In the genomic region with DNA sequence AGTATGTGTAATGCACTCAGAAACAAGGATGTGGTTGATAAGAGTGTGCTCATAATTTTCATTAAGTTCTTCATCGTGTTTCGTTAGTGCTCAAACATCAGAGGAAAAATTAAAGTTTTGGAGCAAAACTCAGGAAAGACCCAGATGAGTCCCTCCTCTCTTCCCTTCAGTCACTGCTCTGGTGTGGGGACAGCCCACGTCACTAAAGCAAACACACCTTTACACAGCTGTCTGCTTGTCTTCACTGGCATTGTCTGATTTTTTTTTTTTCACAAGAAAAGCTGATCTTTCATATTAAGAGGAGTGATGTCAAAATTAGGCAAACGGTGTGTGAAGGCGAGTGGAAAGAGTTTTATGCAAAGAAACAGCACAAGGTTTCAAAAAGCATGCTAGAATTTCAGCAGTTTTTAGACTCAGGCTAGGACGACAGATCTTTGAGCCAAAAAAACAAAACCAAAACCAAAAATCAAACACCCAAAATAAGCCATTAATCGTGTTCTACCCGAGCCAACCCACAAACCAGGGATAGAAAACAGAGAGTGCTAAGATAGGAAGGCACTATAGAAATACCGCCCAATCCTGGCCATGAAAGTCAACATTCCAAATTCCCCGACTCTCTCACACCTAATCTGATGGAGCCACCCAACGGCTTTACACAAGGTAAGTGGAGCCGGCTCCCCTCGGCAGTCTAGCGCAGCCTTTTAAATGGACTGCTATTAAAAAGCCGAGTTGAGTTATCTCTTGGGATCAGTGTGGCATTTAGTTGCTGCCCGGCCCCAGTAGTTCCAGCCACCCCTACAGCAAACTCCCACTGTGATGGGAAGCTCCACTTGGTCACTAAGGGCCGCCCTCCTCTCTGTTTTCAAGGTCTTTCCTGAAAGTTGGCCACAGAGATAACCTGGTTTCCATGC, we compare ENCODE assay signal across 13 cellular contexts. TPM values are rescaled to one million over a fixed set of nuclear protein-coding genes. Genes with fewer than 3 reads are reported as not detected.
DNase-seq lines count a peak whose midpoint lies in the region; ATAC-seq lines count a peak whose summit lies in the region.
"Had no signal": no experiment of that assay in that cellular context is flagged by ENCODE, and none has a peak within 500 bp of the region (broad histone marks: within the 10 kb centered on the region; RNA-seq: fewer than 3 reads in every experiment).

No MANE protein-coding gene starts in this region.

- H3K27ac Mint-ChIP-seq in stimulated activated naive B cell treated with anti-CD40 and anti-IgM and Interleukin-4, amounts not matched to agents 10 μg/mL and 1 μg/mL and 100 μg/mL, for 72 hours = no peak overlapping the region
- H3K27ac Mint-ChIP-seq: progenitor cell of endocrine pancreas had no signal

- ATAC-seq in activated T-cell treated with anti-CD3 and anti-CD28 coated beads, Interleukin-2, amount 50 U/mL, for 4 hours = peak in 1 of 2 donors; percentile 18
- no peak for ATAC-seq in stimulated activated naive B cell treated with anti-CD40 and anti-IgM and Interleukin-4, amounts not matched to agents 10 μg/mL and 1 μg/mL and 100 μg/mL, for 72 hours (replicated peaks)
- ATAC-seq in GM19452 (IDR thresholded peaks at IDR 0.05; ENCODE audit: unreplicated experiment) = no peak

- peak overlapping the region; percentile 35 for H3K4me3 ChIP-seq in MG63
- peak overlapping the region; percentile 35 for H3K4me3 ChIP-seq in effector memory CD4-positive, alpha-beta T cell (ENCODE audit: insufficient read depth, low read depth, low read length, poor library complexity, severe bottlenecking)

- DNase-seq in activated T-cell treated with anti-CD3 and anti-CD28 coated beads, Interleukin-2, amount 50 U/mL, for 4 hours = no peak
- DNase-seq in activated T-cell treated with anti-CD3 and anti-CD28 coated beads, Interleukin-2, amount 50 U/mL, for 48 hours = no peak
- DNase-seq in MG63 (no peak), NCI-H1092 treated with DMSO at 0.1 percent for 48 hours (lab: John Stamatoyannopoulos, UW) (no peak)
- DNase-seq in effector memory CD4-positive, alpha-beta T cell = no peak
- DNase-seq in stimulated activated naive B cell treated with anti-CD40 and anti-IgM and Interleukin-4, amounts not matched to agents 10 μg/mL and 1 μg/mL and 100 μg/mL, for 72 hours = no peak
- no peak for DNase-seq in stimulated activated CD4-positive, alpha-beta T cell treated with anti-CD3 and anti-CD28 coated beads, Interleukin-2, amount 100 ng/mL, for 48 hours
- DNase-seq: aorta, kidney glomerular epithelial cell, NCI-H1048 had no signal

- peaks cover 14% of the 10 kb centered on the region for H3K27me3 Mint-ChIP-seq in activated T-cell treated with anti-CD3 and anti-CD28 coated beads, Interleukin-2, amount 50 U/mL, for 4 hours (ENCODE audit: low read depth)
- peaks cover 30 to 48% of the 10 kb centered on the region in 2 donors for H3K27me3 Mint-ChIP-seq in stimulated activated naive B cell treated with anti-CD40 and anti-IgM and Interleukin-4, amounts not matched to agents 10 μg/mL and 1 μg/mL and 100 μg/mL, for 72 hours

- no peaks in the 10 kb centered on the region for H3K9me3 Mint-ChIP-seq in activated T-cell treated with anti-CD3 and anti-CD28 coated beads, Interleukin-2, amount 50 U/mL, for 4 hours
- H3K9me3 Mint-ChIP-seq in stimulated activated naive B cell treated with anti-CD40 and anti-IgM and Interleukin-4, amounts not matched to agents 10 μg/mL and 1 μg/mL and 100 μg/mL, for 72 hours = no peaks in the 10 kb centered on the region

- peaks cover 5% of the 10 kb centered on the region for H3K4me1 Mint-ChIP-seq in activated T-cell treated with anti-CD3 and anti-CD28 coated beads, Interleukin-2, amount 50 U/mL, for 4 hours (ENCODE audit: low read depth)
- peaks cover 4 to 8% of the 10 kb centered on the region in 2 donors for H3K4me1 Mint-ChIP-seq in stimulated activated naive B cell treated with anti-CD40 and anti-IgM and Interleukin-4, amounts not matched to agents 10 μg/mL and 1 μg/mL and 100 μg/mL, for 72 hours

- no peaks in the 10 kb centered on the region for H3K27me3 ChIP-seq in MG63
- no peaks in the 10 kb centered on the region for H3K27me3 ChIP-seq in effector memory CD4-positive, alpha-beta T cell (replicated peaks; ENCODE audit: control insufficient read depth, insufficient read depth, low read length, poor library complexity, severe bottlenecking)

- H3K9me3 ChIP-seq in MG63 = no peaks in the 10 kb centered on the region
- H3K9me3 ChIP-seq in effector memory CD4-positive, alpha-beta T cell (ENCODE audit: control insufficient read depth, low read length) = no peaks in the 10 kb centered on the region

- no peaks in the 10 kb centered on the region for H3K36me3 ChIP-seq in MG63
- H3K36me3 ChIP-seq in effector memory CD4-positive, alpha-beta T cell (ENCODE audit: control insufficient read depth, insufficient read depth, low read length) = no peaks in the 10 kb centered on the region

- H3K36me3 Mint-ChIP-seq in activated T-cell treated with anti-CD3 and anti-CD28 coated beads, Interleukin-2, amount 50 U/mL, for 4 hours (ENCODE audit: insufficient read depth) = no peaks in the 10 kb centered on the region
- no peaks in the 10 kb centered on the region for H3K36me3 Mint-ChIP-seq in stimulated activated naive B cell treated with anti-CD40 and anti-IgM and Interleukin-4, amounts not matched to agents 10 μg/mL and 1 μg/mL and 100 μg/mL, for 72 hours

- H3K4me1 ChIP-seq in effector memory CD4-positive, alpha-beta T cell (ENCODE audit: control insufficient read depth, insufficient read depth, low read length, poor library complexity, severe bottlenecking) = no peaks in the 10 kb centered on the region

- H3K4me3 Mint-ChIP-seq in activated T-cell treated with anti-CD3 and anti-CD28 coated beads, Interleukin-2, amount 50 U/mL, for 4 hours = peak overlapping the region; percentile 77
- peak overlapping the region; percentile 53 to 65 for H3K4me3 Mint-ChIP-seq in stimulated activated naive B cell treated with anti-CD40 and anti-IgM and Interleukin-4, amounts not matched to agents 10 μg/mL and 1 μg/mL and 100 μg/mL, for 72 hours

- H3K27ac ChIP-seq in effector memory CD4-positive, alpha-beta T cell (ENCODE audit: insufficient read depth, low read length, poor library complexity, severe bottlenecking) = no peak overlapping the region
- H3K27ac ChIP-seq: C4-2B had no signal

RNA-seq across cellular contexts. Expression of a gene that starts 27.9 kb away (rescaled TPM):
- 10 to 100 TPM; 28.1 to 71.9 (median 42.1) TPM for total RNA-seq in activated T-cell treated with anti-CD3 and anti-CD28 coated beads, Interleukin-2, amount 50 U/mL, for 4 hours
- not detected in 2 replicates for total RNA-seq in MG63 (2014; rRNA removed; shearing (Covaris generic); ENCODE audit: low replicate concordance)

Comparison
In these comparisons a context has a peak if more than half of its experiments do, and no peak if none do; other contexts are left out.
1. RNA of a gene that starts 27.9 kb away (total RNA-seq): 28.1 to 71.9 TPM in activated T-cell treated with anti-CD3 and anti-CD28 coated beads, Interleukin-2, amount 50 U/mL, for 4 hours; not detected in MG63; every median in the first group is over 10 times any median in the second.